Comparison of ENCODE assay signal across 16 cellular contexts in the genomic region with DNA sequence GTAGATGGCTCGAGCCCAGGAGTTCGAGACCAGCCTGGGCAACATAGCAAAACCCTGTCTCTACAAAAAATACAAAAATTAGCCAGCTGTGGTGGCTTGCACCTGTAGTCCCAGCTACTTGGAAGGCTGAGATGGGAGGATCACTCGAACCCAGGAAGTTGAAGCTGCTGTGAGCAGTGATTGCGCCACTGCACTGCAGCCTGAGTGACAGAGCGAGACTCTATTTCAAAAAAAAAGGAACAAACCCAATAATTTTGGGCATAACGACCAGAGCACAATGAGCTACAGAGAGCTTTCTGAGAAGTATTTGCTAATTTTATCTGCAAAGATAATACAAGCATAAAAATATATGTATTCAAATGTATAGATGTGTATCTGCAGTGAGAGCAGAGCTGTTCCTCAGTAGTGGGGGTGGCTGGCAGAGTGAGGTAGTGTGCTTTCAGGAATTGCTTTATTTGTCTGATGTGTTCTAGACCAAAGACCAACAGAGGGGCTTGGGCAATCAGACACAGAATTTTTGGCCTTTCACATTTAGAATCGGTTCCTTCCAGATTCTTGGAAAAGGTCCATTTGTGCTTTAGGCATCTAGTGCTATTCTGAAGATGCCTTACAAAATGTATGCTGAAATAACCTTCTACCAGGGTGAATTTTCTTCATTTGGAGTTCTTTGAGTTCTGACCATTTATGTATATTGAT. TPM values are rescaled to one million over a fixed set of nuclear protein-coding genes. Genes with fewer than 3 reads are reported as not detected.
DNase-seq lines count a peak whose midpoint lies in the region; ATAC-seq, FAIRE-seq and TF ChIP-seq lines count a peak whose summit lies in the region.
"Had no signal": no experiment of that assay in that cellular context is flagged by ENCODE, and none has a peak within 500 bp of the region (broad histone marks: within the 10 kb centered on the region; RNA-seq: fewer than 3 reads in every experiment).

No MANE protein-coding gene starts in this region.

- CTCF ChIA-PET in HepG2 (lab: Yijun Ruan, JAX; ENCODE audit: low intra/inter-chr PET ratio, low total read pairs) = no interaction called here

- H3K79me2 ChIP-seq in HepG2 (ENCODE audit: insufficient read depth, low read length) = no peaks in the 10 kb centered on the region

- BruUV-seq in HepG2 (replicated peaks; lab: Mats Ljungman, UMichigan) = no TSS peak

- POLR2A ChIA-PET in HepG2 (lab: Yijun Ruan, JAX) = no interaction called here

- H3K4me3 ChIP-seq in right lobe of liver (no peak overlapping the region), HepG2 (replicated peaks in 1 of 3; ENCODE audit: insufficient read depth in 1 of 3, low read depth in 2 of 3, low read length in 3 of 3) (no peak overlapping the region), right cardiac atrium (ENCODE audit: low read length) (no peak overlapping the region)
- H3K4me3 ChIP-seq: lung, pancreas, SJCRH30 had no signal

- H2AFZ ChIP-seq in HepG2 (ENCODE audit: low read length) = no peak overlapping the region

- H3K4me1 ChIP-seq in right lobe of liver (peaks cover 0 to 12% (median 0%) of the 10 kb centered on the region in 4 donors), HepG2 (ENCODE audit: insufficient read depth, low read length) (peaks cover 27% of the 10 kb centered on the region), right cardiac atrium (ENCODE audit: control insufficient read depth, insufficient read depth, low read length) (no peaks in the 10 kb centered on the region)
- H3K4me1 ChIP-seq: SJCRH30 had no signal

- H3K27ac ChIP-seq in right lobe of liver (peak overlapping the region in 1 of 3 donors; percentile 11), HepG2 (ENCODE audit: extremely low read length, insufficient read depth, low read length) (no peak overlapping the region), right cardiac atrium (ENCODE audit: low read length) (no peak overlapping the region)
- H3K27ac ChIP-seq: pancreas, SJCRH30 had no signal

- TF ChIP-seq EP300 in HepG2 (IDR thresholded peaks at IDR 0.05; ENCODE audit: low read depth in 2 of 2, low read length in 2 of 2) = no peak
- no peak for TF ChIP-seq EP300 in HepG2 (CRISPR knock-in tag; IDR thresholded peaks at IDR 0.05; ENCODE audit: borderline replicate concordance)

- no peak for TF ChIP-seq CTCF in right lobe of liver (IDR thresholded peaks at IDR 0.05)
- no peak for TF ChIP-seq CTCF in HepG2 (CRISPR knock-in tag; IDR thresholded peaks at IDR 0.05)

- H3K36me3 ChIP-seq in right lobe of liver (no peaks in the 10 kb centered on the region), HepG2 (replicated peaks in 1 of 2; ENCODE audit: control insufficient read depth in 1 of 2, insufficient read depth in 2 of 2, low read length in 2 of 2) (no peaks in the 10 kb centered on the region)
- H3K36me3 ChIP-seq: pancreas, SJCRH30 had no signal

- H3K4me2 ChIP-seq in HepG2 (ENCODE audit: low read depth, low read length) = no peak overlapping the region

- DNase-seq in right lobe of liver = peak in 1 of 3 donors; percentile 62
- no peak for DNase-seq in HepG2 (ENCODE audit: low spot score)
- peak; percentile 88 for DNase-seq in MV-4-11 (lab: John Stamatoyannopoulos, UW)
- DNase-seq in right cardiac atrium = peak in 2 of 3 donors; percentile 63 to 64
- DNase-seq in GOT3 (lab: John Stamatoyannopoulos, UW) = no peak
- no peak for DNase-seq in COLO668 (lab: John Stamatoyannopoulos, UW; ENCODE audit: unreplicated experiment)
- DNase-seq in NCI-H748 (lab: John Stamatoyannopoulos, UW; ENCODE audit: unreplicated experiment) = no peak
- DNase-seq: activated T-cell treated with anti-CD3 and anti-CD28 coated beads, Interleukin-2, amount 50 U/mL, for 72 hours; erythroblast; naive thymus-derived CD4-positive, alpha-beta T cell; NCI-H1417 treated with DMSO at 0.1 percent for 48 hours; NCI-H2227 treated with DMSO at 0.1 percent for 48 hours; pancreas; SJCRH30; stimulated activated CD4-positive, alpha-beta T cell treated with anti-CD3 and anti-CD28 coated beads, Interleukin-4, amount 100 ng/mL, for 1 hour had no signal

- in situ Hi-C loops in HepG2 (cut with HindIII; ENCODE audit: extremely low pct_ligation_motif_present, low pct_unique_long_range_greater_than_20kb) = no loop called here

- H3K9me3 ChIP-seq in right lobe of liver (no peaks in the 10 kb centered on the region), HepG2 (ENCODE audit: low read length) (no peaks in the 10 kb centered on the region), right cardiac atrium (ENCODE audit: control insufficient read depth, low read length) (no peaks in the 10 kb centered on the region)
- H3K9me3 ChIP-seq: pancreas, SJCRH30 had no signal

- no peak for FAIRE-seq in HepG2 (lab: Jason Lieb, UNC)
- FAIRE-seq: pancreas had no signal

- no peaks in the 10 kb centered on the region for H4K20me1 ChIP-seq in HepG2 (ENCODE audit: insufficient read depth, low read length)

- H3K27me3 ChIP-seq in right lobe of liver (peaks cover 0 to 10% of the 10 kb centered on the region in 2 donors), HepG2 (ENCODE audit: control insufficient read depth in 1 of 2, insufficient read depth in 2 of 2, low read length in 2 of 2) (peaks cover 0 to 20% of the 10 kb centered on the region in 2 experiments; a peak in 1 of 5 replicates), right cardiac atrium (ENCODE audit: control insufficient read depth, insufficient read depth) (peaks cover 3% of the 10 kb centered on the region)
- H3K27me3 ChIP-seq: pancreas, SJCRH30 had no signal

- TF ChIP-seq RAD21 in HepG2 (CRISPR knock-in tag; IDR thresholded peaks at IDR 0.05) = no peak

- ATAC-seq in right lobe of liver = peak in 3 of 4 donors; percentile 14 to 49 (median 15)
- ATAC-seq in HepG2 = no peak
- ATAC-seq in right cardiac atrium = no peak
- ATAC-seq: activated T-cell treated with anti-CD3 and anti-CD28 coated beads, Interleukin-2, amount 50 U/mL, for 72 hours; naive thymus-derived CD4-positive, alpha-beta T cell; pancreas had no signal

- 48% methylated on average over 6 of the region's 7 CpGs for WGBS in right lobe of liver (ENCODE audit: insufficient coverage, low coverage, low lambda C conversion rate, missing lambda C conversion rate)
- WGBS in HepG2 (ENCODE audit: low lambda C conversion rate) = 33% methylated on average over 7 of the region's 7 CpGs
- WGBS in right cardiac atrium = 68% methylated on average over 7 of the region's 7 CpGs

- H3K9ac ChIP-seq in HepG2 (ENCODE audit: insufficient read depth, low read depth, low read length) = no peak overlapping the region

- intact Hi-C loops in right lobe of liver (cut with DNase I) = no loop called here
- intact Hi-C loops in HepG2 (cut with micrococcal nuclease; ENCODE audit: unreplicated experiment) = loop anchor here (5.0 kb wide), 1 partner anchor 43 kb away; a partner anchor contains a TSS
- intact Hi-C loops in right cardiac atrium (cut with DNase I) = no loop called here

- TF ChIP-seq POLR2A in right lobe of liver (IDR thresholded peaks at IDR 0.05) (no peak), HepG2 (IDR thresholded peaks at IDR 0.05; ENCODE audit: insufficient read depth in 1 of 2, low read depth in 2 of 2, low read length in 2 of 2) (no peak)

RNA-seq across cellular contexts. Expression of a gene that starts 5.2 kb away (rescaled TPM):
- 10 to 100 TPM in 3 of 6 experiments, 1 to 10 TPM in 3; 5.8 to 20.5 (median 9.5) TPM for total RNA-seq in right lobe of liver
- 0.38 and 0.63 TPM in 2 replicates for total RNA-seq in HepG2 (2016; rRNA removed; fragmentation: Illumina TruSeq; extraction: Trizol)
- 0.09 and 0.10 TPM in 2 replicates for total RNA-seq in HepG2 (2016; cell fraction: cytosol; rRNA removed; fragmentation: Illumina TruSeq; extraction: Trizol; ENCODE audit: low read depth)
- 0.28 and 0.32 TPM in 2 replicates for total RNA-seq in HepG2 (2016; cell fraction: insoluble cytoplasmic fraction; rRNA removed; fragmentation: Illumina TruSeq; extraction: Trizol)
- total RNA-seq in HepG2 (2016; cell fraction: membrane; rRNA removed; fragmentation: Illumina TruSeq; extraction: Trizol) = 0.12 and 0.31 TPM in 2 replicates
- total RNA-seq in HepG2 (2016; cell fraction: nucleus; rRNA removed; fragmentation: Illumina TruSeq; extraction: Trizol) = 0.47 and 0.62 TPM in 2 replicates
- polyA plus RNA-seq in HepG2 (2011; rRNA removed) = 0.27 and 0.28 TPM in 2 replicates
- polyA plus RNA-seq in HepG2 (2011; cell fraction: cytosol; rRNA removed) = 0.08 and 0.10 TPM in 2 replicates
- 0.19 and 0.36 TPM in 2 replicates for polyA plus RNA-seq in HepG2 (2011; cell fraction: nucleus; rRNA removed)
- 0.21 and 0.24 TPM in 2 replicates for polyA plus RNA-seq in HepG2 (2012)
- not detected in 2 replicates for polyA plus RNA-seq in HepG2 (2016; cell fraction: cytosol; fragmentation: Illumina TruSeq; extraction: Trizol; ENCODE audit: low read depth)
- 0.28 and 0.69 TPM in 2 replicates for polyA plus RNA-seq in HepG2 (2016; cell fraction: insoluble cytoplasmic fraction; fragmentation: Illumina TruSeq; extraction: Trizol; ENCODE audit: low read depth)
- polyA plus RNA-seq in HepG2 (2016; cell fraction: membrane; fragmentation: Illumina TruSeq; extraction: Trizol; ENCODE audit: low read depth) = 0.28 and 0.60 TPM in 2 replicates
- 0.29 and 0.53 TPM in 2 replicates for polyA plus RNA-seq in HepG2 (2016; cell fraction: nucleus; fragmentation: Illumina TruSeq; extraction: Trizol; ENCODE audit: insufficient read depth, low read depth)
- polyA minus RNA-seq in HepG2 (2011; rRNA and poly(A)+ RNA removed; ENCODE audit: low replicate concordance) = 0.30 and 0.46 TPM in 2 replicates
- 0.26 and 1.2 TPM in 2 replicates for polyA minus RNA-seq in HepG2 (2011; cell fraction: cytosol; rRNA and poly(A)+ RNA removed)
- polyA minus RNA-seq in HepG2 (2011; cell fraction: nucleus; rRNA and poly(A)+ RNA removed) = 0.87 and 0.90 TPM in 2 replicates
- 1 to 10 TPM; 5.0 to 8.9 (median 6.8) TPM for total RNA-seq in right cardiac atrium
- polyA plus RNA-seq in right cardiac atrium = 1.5 TPM

RNA-seq across cellular contexts. Expression of a gene that starts 41.0 kb away (rescaled TPM):
- total RNA-seq in right lobe of liver = 10 to 100 TPM in 5 of 6 experiments, 1 to 10 TPM in 1; 7.8 to 22.9 (median 13.5) TPM
- 90.6 and 122 TPM in 2 replicates for total RNA-seq in HepG2 (2016; rRNA removed; fragmentation: Illumina TruSeq; extraction: Trizol)
- total RNA-seq in HepG2 (2016; cell fraction: cytosol; rRNA removed; fragmentation: Illumina TruSeq; extraction: Trizol; ENCODE audit: low read depth) = 27.0 and 36.0 TPM in 2 replicates
- total RNA-seq in HepG2 (2016; cell fraction: insoluble cytoplasmic fraction; rRNA removed; fragmentation: Illumina TruSeq; extraction: Trizol) = 90.8 and 120 TPM in 2 replicates
- 77.9 and 92.9 TPM in 2 replicates for total RNA-seq in HepG2 (2016; cell fraction: membrane; rRNA removed; fragmentation: Illumina TruSeq; extraction: Trizol)
- 78.5 and 81.3 TPM in 2 replicates for total RNA-seq in HepG2 (2016; cell fraction: nucleus; rRNA removed; fragmentation: Illumina TruSeq; extraction: Trizol)
- 22.4 and 28.6 TPM in 2 replicates for polyA plus RNA-seq in HepG2 (2011; rRNA removed)
- polyA plus RNA-seq in HepG2 (2011; cell fraction: cytosol; rRNA removed) = 11.2 and 17.0 TPM in 2 replicates
- 16.5 and 19.3 TPM in 2 replicates for polyA plus RNA-seq in HepG2 (2011; cell fraction: nucleus; rRNA removed)
- 28.2 and 43.4 TPM in 2 replicates for polyA plus RNA-seq in HepG2 (2012)
- 30.6 and 33.6 TPM in 2 replicates for polyA plus RNA-seq in HepG2 (2016; cell fraction: cytosol; fragmentation: Illumina TruSeq; extraction: Trizol; ENCODE audit: low read depth)
- polyA plus RNA-seq in HepG2 (2016; cell fraction: insoluble cytoplasmic fraction; fragmentation: Illumina TruSeq; extraction: Trizol; ENCODE audit: low read depth) = 100 and 111 TPM in 2 replicates
- polyA plus RNA-seq in HepG2 (2016; cell fraction: membrane; fragmentation: Illumina TruSeq; extraction: Trizol; ENCODE audit: low read depth) = 73.4 and 76.0 TPM in 2 replicates
- 78.6 and 87.0 TPM in 2 replicates for polyA plus RNA-seq in HepG2 (2016; cell fraction: nucleus; fragmentation: Illumina TruSeq; extraction: Trizol; ENCODE audit: insufficient read depth, low read depth)
- polyA minus RNA-seq in HepG2 (2011; rRNA and poly(A)+ RNA removed; ENCODE audit: low replicate concordance) = 12.0 and 15.6 TPM in 2 replicates
- polyA minus RNA-seq in HepG2 (2011; cell fraction: cytosol; rRNA and poly(A)+ RNA removed) = 13.1 and 13.3 TPM in 2 replicates
- 106 and 122 TPM in 2 replicates for polyA minus RNA-seq in HepG2 (2011; cell fraction: nucleus; rRNA and poly(A)+ RNA removed)
- 10 to 100 TPM; 16.3 to 30.2 (median 25.2) TPM for total RNA-seq in right cardiac atrium
- 22.0 TPM for polyA plus RNA-seq in right cardiac atrium

Comparison
In these comparisons a context has a peak if more than half of its experiments do, and no peak if none do; other contexts are left out.
1. ATAC-seq: peak in right lobe of liver (3 of 4); none in HepG2 (single experiment) and right cardiac atrium (0 of 2).
2. DNase-seq: peak in MV-4-11 (single experiment) and right cardiac atrium (2 of 3); none in HepG2 (single experiment), GOT3 (single experiment), COLO668 (single experiment) and NCI-H748 (single experiment).